In genomic region chr10:95440756-95441546, GRCh38 we compare ENCODE assay signal across 10 cellular contexts.
DNase-seq lines count a peak whose midpoint lies in the region; ATAC-seq and TF ChIP-seq lines count a peak whose summit lies in the region.
"Had no signal": no experiment of that assay in that cellular context is flagged by ENCODE, and none has a peak within 500 bp of the region (broad histone marks: within the 10 kb centered on the region; RNA-seq: fewer than 3 reads in every experiment).

No MANE protein-coding gene starts in this region.

- no peaks in the 10 kb centered on the region for H3K36me3 Mint-ChIP-seq in HFFc6 (ENCODE audit: low read depth)
- H3K36me3 Mint-ChIP-seq: naive B cell had no signal

- H3K36me3 ChIP-seq in body of pancreas (replicated peaks in 1 of 2; ENCODE audit: insufficient read depth in 1 of 2, low read depth in 2 of 2) (peaks cover 0 to 3% of the 10 kb centered on the region in 2 donors), SK-N-SH (replicated peaks in 1 of 2; ENCODE audit: control insufficient read depth in 1 of 2, insufficient read depth in 2 of 2, low read length in 1 of 2) (no peaks in the 10 kb centered on the region)

- H3K27ac ChIP-seq in body of pancreas (peak overlapping the region; percentile 32 to 58 (median 42)), SK-N-SH (ENCODE audit: low read depth in 2 of 2, low read length in 1 of 2) (no peak overlapping the region)

- H3K9ac ChIP-seq in SK-N-SH, result no peak overlapping the region

- H3K27me3 ChIP-seq in body of pancreas (no peaks in the 10 kb centered on the region), SK-N-SH (ENCODE audit: insufficient read depth) (no peaks in the 10 kb centered on the region)

- TF ChIP-seq RAD21 in SK-N-SH (IDR thresholded peaks at IDR 0.05; ENCODE audit: low read length), result no peak

- TF ChIP-seq CTCF in body of pancreas (IDR thresholded peaks at IDR 0.05), result no peak
- no peak for TF ChIP-seq CTCF in GM10248 (IDR thresholded peaks at IDR 0.05; ENCODE audit: control extremely low read depth, extremely low read depth, low read depth, missing control alignments)
- no peak for TF ChIP-seq CTCF in SK-N-SH (IDR thresholded peaks at IDR 0.05)
- no peak for TF ChIP-seq CTCF in HFFc6 (IDR thresholded peaks at IDR 0.05)

- TF ChIP-seq EP300 in SK-N-SH (IDR thresholded peaks at IDR 0.05; ENCODE audit: borderline replicate concordance in 1 of 2, low read depth in 1 of 2, low read length in 1 of 2), result no peak

- 13 to 18% methylated on average over 7 of the region's 7 CpGs for WGBS in body of pancreas, 2 donors
- 72% methylated on average over 7 of the region's 7 CpGs for WGBS in SK-N-SH (ENCODE audit: low lambda C conversion rate)

- H3K9me3 ChIP-seq in body of pancreas (no peaks in the 10 kb centered on the region), SK-N-SH (no peaks in the 10 kb centered on the region)

- no peak overlapping the region for H2AFZ ChIP-seq in SK-N-SH (ENCODE audit: low read depth)

- no peak overlapping the region for H3K27ac Mint-ChIP-seq in HFFc6
- H3K27ac Mint-ChIP-seq: activated B cell treated with CpG ODN at 0.5 μM for 24 hours, naive B cell had no signal

- intact Hi-C loops in body of pancreas (cut with DNase I), result no loop called here

- DNase-seq in DMS53 treated with DMSO at 0.1 percent for 48 hours (lab: John Stamatoyannopoulos, UW; ENCODE audit: unreplicated experiment), result peak; percentile 74
- peak; percentile 35 to 78 (median 65) for DNase-seq in body of pancreas
- no peak for DNase-seq in NCI-H226
- DNase-seq in GM10248 (ENCODE audit: extremely low spot score), result no peak
- DNase-seq in SK-N-SH, result no peak
- no peak for DNase-seq in HFFc6
- DNase-seq: activated B cell treated with CpG ODN at 0.5 μM for 24 hours, naive B cell had no signal

- no peaks in the 10 kb centered on the region for H3K79me2 ChIP-seq in SK-N-SH (ENCODE audit: insufficient read depth)

- H3K9me3 Mint-ChIP-seq in HFFc6, result no peaks in the 10 kb centered on the region
- H3K9me3 Mint-ChIP-seq: activated B cell treated with CpG ODN at 0.5 μM for 24 hours, naive B cell had no signal

- peaks cover 31% of the 10 kb centered on the region for H3K4me1 ChIP-seq in body of pancreas
- H3K4me1 ChIP-seq in SK-N-SH (ENCODE audit: control insufficient read depth in 1 of 2, insufficient read depth in 2 of 2, low read depth in 1 of 2, low read length in 1 of 2), result peaks cover 4% of the 10 kb centered on the region in 2 experiments; a peak in 2 of 4 replicates

- CTCF ChIA-PET in GM10248 (lab: Yijun Ruan, JAX) (interaction anchor here (0.8 to 11.3 kb wide), 4 partner anchors 10 to 194 kb away, joined by 3 to 217 read pairs (median 36); no protein-coding TSS in a partner anchor), SK-N-SH (lab: Yijun Ruan, JAX) (interaction anchor here (1.1 to 13.9 kb wide), 5 partner anchors 13 to 159 kb away, joined by 3 to 136 read pairs (median 4); no protein-coding TSS in a partner anchor)

- no peak overlapping the region for H3K4me3 Mint-ChIP-seq in HFFc6
- H3K4me3 Mint-ChIP-seq: activated B cell treated with CpG ODN at 0.5 μM for 24 hours had no signal

- H3K4me2 ChIP-seq in SK-N-SH, result no peak overlapping the region

- H3K9me2 ChIP-seq in SK-N-SH, result no peaks in the 10 kb centered on the region

- POLR2A ChIA-PET in GM10248 (lab: Yijun Ruan, JAX), result no interaction called here
- POLR2A ChIA-PET in SK-N-SH (lab: Yijun Ruan, JAX), result no interaction called here

- H3F3A ChIP-seq in SK-N-SH (replicated peaks; ENCODE audit: insufficient read depth), result peaks cover 8% of the 10 kb centered on the region

- no peak for TF ChIP-seq POLR2A in body of pancreas (IDR thresholded peaks at IDR 0.05)

- H3K27me3 Mint-ChIP-seq in HFFc6 (ENCODE audit: insufficient read depth), result peaks cover 18% of the 10 kb centered on the region

- peak; percentile 88 for ATAC-seq in GM19463 (IDR thresholded peaks at IDR 0.05; ENCODE audit: unreplicated experiment)
- ATAC-seq in HG03196 (IDR thresholded peaks at IDR 0.05; ENCODE audit: unreplicated experiment), result peak; percentile 83
- peak; percentile 71 for ATAC-seq in body of pancreas

- H3K4me3 ChIP-seq in body of pancreas (no peak overlapping the region), SK-N-SH (ENCODE audit: low read depth in 2 of 2, low read length in 1 of 2) (no peak overlapping the region)

- H3K4me1 Mint-ChIP-seq in HFFc6 (ENCODE audit: low read depth), result peaks cover 13% of the 10 kb centered on the region
- H3K4me1 Mint-ChIP-seq: activated B cell treated with CpG ODN at 0.5 μM for 24 hours had no signal

- no peaks in the 10 kb centered on the region for H4K20me1 ChIP-seq in SK-N-SH (ENCODE audit: insufficient read depth)

TF ChIP-seq in SK-N-SH, 30 proteins besides CTCF, POLR2A, EP300 and RAD21:
- TF ChIP-seq SIN3A (IDR thresholded peaks at IDR 0.05; ENCODE audit: borderline replicate concordance, low read depth, low read length) (no peak), TAF1 (IDR thresholded peaks at IDR 0.05; ENCODE audit: borderline replicate concordance, low read depth, low read length) (no peak), TCF12 (IDR thresholded peaks at IDR 0.05) (no peak), SMC3 (IDR thresholded peaks at IDR 0.05; ENCODE audit: low read depth, low read length) (no peak), USF1 (IDR thresholded peaks at IDR 0.05; ENCODE audit: borderline replicate concordance, low read depth) (no peak), POLR2AphosphoS5 (IDR thresholded peaks at IDR 0.05; ENCODE audit: low read depth, low read length) (no peak), RFX5 (IDR thresholded peaks at IDR 0.05; ENCODE audit: low read length) (no peak), FOXJ3 (CRISPR knock-in tag; IDR thresholded peaks at IDR 0.05) (no peak), IRF3 (IDR thresholded peaks at IDR 0.05; ENCODE audit: low read depth, low read length) (no peak), GATA2 (CRISPR knock-in tag; IDR thresholded peaks at IDR 0.05) (no peak)

Comparison
In these comparisons a context has a peak if more than half of its experiments do, and no peak if none do; other contexts are left out.
1. DNase-seq: peak in DMS53 treated with DMSO at 0.1 percent for 48 hours (single experiment) and body of pancreas (4 of 4); none in NCI-H226 (single experiment), GM10248 (single experiment), SK-N-SH (single experiment) and HFFc6 (single experiment).
2. H3K27ac ChIP-seq: peak in body of pancreas (4 of 4); none in SK-N-SH (0 of 2).
3. Peak in every context shown above with its lines, with median percentiles within 50 percentile points of each other: ATAC-seq.